In the genomic region with DNA sequence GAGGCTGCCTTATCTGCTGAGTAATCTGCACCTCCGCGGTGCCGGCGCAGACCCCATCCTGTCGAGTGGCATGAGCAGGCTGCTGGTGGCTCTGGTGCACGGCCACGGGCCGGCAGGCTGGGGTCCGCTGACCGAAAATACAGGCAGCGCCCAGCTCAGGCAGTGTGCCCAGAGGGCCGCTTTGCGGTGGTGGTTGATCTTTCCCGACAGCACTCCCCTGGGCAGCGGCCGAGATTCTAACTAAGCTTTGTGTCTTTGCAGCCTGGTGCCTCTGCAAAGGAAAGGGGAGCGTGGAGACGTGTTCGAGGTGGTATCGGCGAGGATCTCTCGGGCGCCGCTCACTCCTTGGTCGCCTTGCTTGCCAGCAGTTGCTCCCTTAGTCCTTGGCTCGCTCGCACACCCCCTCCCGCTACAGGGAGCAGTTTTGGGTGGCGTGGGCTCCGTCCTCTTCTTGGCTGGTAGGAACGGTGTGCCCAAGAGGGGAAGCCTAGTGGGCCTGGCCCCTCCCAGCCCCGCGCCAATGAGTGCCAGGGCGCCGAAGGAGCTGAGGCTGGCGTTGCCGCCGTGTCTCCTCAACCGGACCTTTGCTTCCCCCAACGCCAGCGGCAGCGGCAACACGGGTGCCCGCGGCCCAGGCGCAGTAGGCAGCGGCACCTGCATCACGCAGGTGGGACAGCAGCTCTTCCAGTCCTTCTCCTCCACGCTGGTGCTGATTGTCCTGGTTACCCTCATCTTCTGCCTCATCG, we compare ENCODE assay signal across 10 cellular contexts. TPM values are rescaled to one million over a fixed set of nuclear protein-coding genes. Genes with fewer than 3 reads are reported as not detected.
A peak's percentile ranks its signal among the peaks of the same experiment; 100 is the strongest.
DNase-seq lines count a peak whose midpoint lies in the region; ATAC-seq and TF ChIP-seq lines count a peak whose summit lies in the region.
"Had no signal": no experiment of that assay in that cellular context is flagged by ENCODE, and none has a peak within 500 bp of the region (broad histone marks: within the 10 kb centered on the region; RNA-seq: fewer than 3 reads in every experiment).

No MANE protein-coding gene starts in this region.

- no peak for TF ChIP-seq EP300 in sigmoid colon (IDR thresholded peaks at IDR 0.05)

- H3K9me3 ChIP-seq in sigmoid colon: no peaks in the 10 kb centered on the region

- H3K4me3 ChIP-seq in sigmoid colon: peak overlapping the region in 2 of 4 donors; percentile 16 to 21
- H3K4me3 ChIP-seq: lung had no signal

- H3K36me3 ChIP-seq in sigmoid colon: no peaks in the 10 kb centered on the region

- DNase-seq in ELF-1 (ENCODE audit: low read depth, low spot score): peak; percentile 32
- peak; percentile 93 for DNase-seq in NCI-H526 treated with DMSO at 0.1 percent for 48 hours (lab: John Stamatoyannopoulos, UW)
- DNase-seq in fibroblast of peridontal ligament (ENCODE audit: extremely low read depth): peak; percentile 13
- peak; percentile 85 for DNase-seq in osteocyte (ENCODE audit: extremely low spot score, unreplicated experiment)
- DNase-seq in NCI-H2029 (lab: John Stamatoyannopoulos, UW): no peak
- no peak for DNase-seq in sigmoid colon

- intact Hi-C loops in sigmoid colon (cut with DNase I): no loop called here

- H3K27ac Mint-ChIP-seq in osteocyte (ENCODE audit: unreplicated experiment): no peak overlapping the region

- H3K4me1 Mint-ChIP-seq in osteocyte (ENCODE audit: unreplicated experiment): peaks cover 18% of the 10 kb centered on the region

- H3K4me3 Mint-ChIP-seq in osteocyte (ENCODE audit: unreplicated experiment): peak overlapping the region; percentile 87

- no peaks in the 10 kb centered on the region for H3K9me3 Mint-ChIP-seq in osteocyte (ENCODE audit: unreplicated experiment)

- no peaks in the 10 kb centered on the region for H3K36me3 Mint-ChIP-seq in osteocyte (ENCODE audit: unreplicated experiment)

- no peak for TF ChIP-seq POLR2A in sigmoid colon (IDR thresholded peaks at IDR 0.05)

- peaks cover 0 to 24% (median 15%) of the 10 kb centered on the region in 4 donors for H3K4me1 ChIP-seq in sigmoid colon

- no peak overlapping the region for H3K27ac ChIP-seq in sigmoid colon

- H3K27me3 ChIP-seq in sigmoid colon: peaks cover 22 to 48% (median 34%) of the 10 kb centered on the region in 3 donors

- 6 to 16% methylated on average over 50 of the region's 50 CpGs for WGBS in sigmoid colon, 2 donors

- peaks cover 4% of the 10 kb centered on the region for H3K27me3 Mint-ChIP-seq in osteocyte (ENCODE audit: unreplicated experiment)

- TF ChIP-seq CTCF in osteocyte (IDR thresholded peaks at IDR 0.05) (no peak), sigmoid colon (IDR thresholded peaks at IDR 0.05) (no peak)

- ATAC-seq in HG03095 (IDR thresholded peaks at IDR 0.05; ENCODE audit: unreplicated experiment) (no peak), HG02623 (IDR thresholded peaks at IDR 0.05; ENCODE audit: unreplicated experiment) (no peak)

RNA-seq across cellular contexts. Expression of gene C11orf87, which starts 1.3 kb away (rescaled TPM):
- 8.6 and 9.0 TPM in 2 replicates for total RNA-seq in osteocyte
- not detected for total RNA-seq in sigmoid colon
- not detected for polyA plus RNA-seq in sigmoid colon
- total RNA-seq: LHCN-M2 had no signal
- polyA plus RNA-seq: lung had no signal

Comparison
In these comparisons a context has a peak if more than half of its experiments do, and no peak if none do; other contexts are left out.
1. DNase-seq: peak in ELF-1 (single experiment), NCI-H526 treated with DMSO at 0.1 percent for 48 hours (single experiment), fibroblast of peridontal ligament (single experiment) and osteocyte (single experiment); none in NCI-H2029 (single experiment) and sigmoid colon (single experiment).